In the genomic region with DNA sequence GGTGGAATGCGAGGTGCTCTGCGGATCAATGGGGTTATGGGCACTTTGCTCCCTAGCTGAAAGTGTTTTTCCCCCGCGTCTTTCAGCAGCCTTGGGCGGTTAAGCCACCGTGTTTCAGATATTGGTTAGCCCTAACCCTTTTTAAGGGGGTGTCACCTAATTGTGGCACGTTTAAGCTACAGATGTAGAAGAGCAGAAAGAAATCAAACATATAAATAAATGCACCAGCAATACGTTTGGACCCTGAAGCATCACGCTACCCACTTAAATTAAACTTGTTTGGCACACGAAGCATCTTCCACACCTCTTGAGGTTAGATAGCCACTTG, we compare ENCODE assay signal across 8 cellular contexts. TPM values are rescaled to one million over a fixed set of nuclear protein-coding genes. Genes with fewer than 3 reads are reported as not detected.
DNase-seq lines count a peak whose midpoint lies in the region; ATAC-seq and TF ChIP-seq lines count a peak whose summit lies in the region.

No MANE protein-coding gene starts in this region.

- H3K9me3 ChIP-seq in right lobe of liver, result no peaks in the 10 kb centered on the region
- H3K9me3 ChIP-seq in upper lobe of left lung, result no peaks in the 10 kb centered on the region

- H3K27ac ChIP-seq in right lobe of liver (peak overlapping the region; percentile 88 to 94 (median 88)), upper lobe of left lung (peak overlapping the region; percentile 89 to 97 (median 94))

- intact Hi-C loops in right lobe of liver (cut with DNase I), result no loop called here

- WGBS in right lobe of liver (ENCODE audit: insufficient coverage, low coverage, low lambda C conversion rate, missing lambda C conversion rate), result 1% methylated on average over 8 of the region's 10 CpGs
- 3 to 11% methylated on average over 5 to 10 of the region's 10 CpGs for WGBS in upper lobe of left lung, 2 donors

- TF ChIP-seq EP300 in upper lobe of left lung (IDR thresholded peaks at IDR 0.05), result no peak

- ATAC-seq in right lobe of liver, result peak; percentile 60 to 77 (median 70)
- no peak for ATAC-seq in upper lobe of left lung (ENCODE audit: low FRiP score in 2 of 2)

- H3K4me3 ChIP-seq in astrocyte of the cerebellum (ENCODE audit: low read depth, low read length), result peak overlapping the region; percentile 65
- H3K4me3 ChIP-seq in right lobe of liver, result peak overlapping the region; percentile 64 to 93 (median 73)
- peak overlapping the region; percentile 68 to 82 (median 77) for H3K4me3 ChIP-seq in upper lobe of left lung

- peaks cover 0 to 10% (median 4%) of the 10 kb centered on the region in 4 donors for H3K4me1 ChIP-seq in right lobe of liver
- H3K4me1 ChIP-seq in upper lobe of left lung, result peaks cover 16 to 26% (median 21%) of the 10 kb centered on the region in 4 donors

- in situ Hi-C loops in Caki2 (cut with HindIII; ENCODE audit: low pct_unique_long_range_greater_than_20kb, low sequenced_read_pairs) (no loop called here), astrocyte of the cerebellum (cut with HindIII; ENCODE audit: low sequenced_read_pairs) (no loop called here)

- no peak for TF ChIP-seq CTCF in astrocyte of the cerebellum (IDR thresholded peaks at IDR 0.05; ENCODE audit: low read depth, low read length, missing control alignments)
- no peak for TF ChIP-seq CTCF in right lobe of liver (IDR thresholded peaks at IDR 0.05)
- TF ChIP-seq CTCF in upper lobe of left lung (IDR thresholded peaks at IDR 0.05), result no peak

- DNase-seq in Caki2 (ENCODE audit: low read depth) (peak; percentile 11), HT-29 (ENCODE audit: low spot score) (peak; percentile 35), astrocyte of the cerebellum (ENCODE audit: low read depth) (no peak), right lobe of liver (no peak), upper lobe of left lung (no peak), GOT3 (lab: John Stamatoyannopoulos, UW) (no peak), COLO668 (lab: John Stamatoyannopoulos, UW; ENCODE audit: unreplicated experiment) (no peak), NCI-H524 treated with DMSO at 0.1 percent for 48 hours (lab: John Stamatoyannopoulos, UW) (no peak)

- H3K27me3 ChIP-seq in right lobe of liver, result no peaks in the 10 kb centered on the region
- H3K27me3 ChIP-seq in upper lobe of left lung, result no peaks in the 10 kb centered on the region

- no peaks in the 10 kb centered on the region for H3K36me3 ChIP-seq in right lobe of liver
- peaks cover 0 to 9% (median 2%) of the 10 kb centered on the region in 4 donors for H3K36me3 ChIP-seq in upper lobe of left lung

- TF ChIP-seq POLR2A in right lobe of liver (IDR thresholded peaks at IDR 0.05) (no peak), upper lobe of left lung (IDR thresholded peaks at IDR 0.05) (no peak)

RNA-seq across cellular contexts. Expression of a gene that starts 0.7 kb away (rescaled TPM):
- 3.4 and 5.8 TPM in 2 replicates for total RNA-seq in Caki2 (2014; rRNA removed; shearing (Covaris generic); ENCODE audit: low replicate concordance)
- 9.3 and 10.2 TPM in 2 replicates for total RNA-seq in HT-29 (2014; rRNA removed; shearing (Covaris generic))
- total RNA-seq in right lobe of liver, result 10 to 100 TPM; 12.2 to 18.3 (median 15.7) TPM
- total RNA-seq in upper lobe of left lung, result 10 to 100 TPM; 18.3 to 32.9 (median 21.6) TPM

RNA-seq across cellular contexts. Expression of a gene that starts 26.0 kb away (rescaled TPM):
- total RNA-seq in Caki2 (2014; rRNA removed; shearing (Covaris generic); ENCODE audit: low replicate concordance), result 0.20 and 2.9 TPM in 2 replicates
- not detected in 2 replicates for total RNA-seq in HT-29 (2014; rRNA removed; shearing (Covaris generic))
- total RNA-seq in right lobe of liver (10 to 100 TPM; 23.1 to 35.2 (median 26.1) TPM), upper lobe of left lung (10 to 100 TPM; 12.1 to 67.1 (median 21.3) TPM)

Comparison
In these comparisons a context has a peak if more than half of its experiments do, and no peak if none do; other contexts are left out.
1. DNase-seq: peak in Caki2 (single experiment) and HT-29 (single experiment); none in astrocyte of the cerebellum (single experiment), right lobe of liver (0 of 3), upper lobe of left lung (0 of 2), GOT3 (single experiment), COLO668 (single experiment) and NCI-H524 treated with DMSO at 0.1 percent for 48 hours (single experiment).
2. ATAC-seq: peak in right lobe of liver (4 of 4); none in upper lobe of left lung (0 of 2).
3. Peak in every context shown above with its lines, with median percentiles within 50 percentile points of each other: H3K4me3 ChIP-seq.